Comparison of ENCODE assay signal across 1 cellular context in genomic region chr2:199985625-199986207, GRCh38.
TF ChIP-seq lines count a peak whose summit lies in the region.

No MANE protein-coding gene starts in this region.

TF ChIP-seq in K562, 482 proteins besides CTCF, POLR2A, EP300 and RAD21 (continued from another document and continues in another):
- TF ChIP-seq ZBTB40 (IDR thresholded peaks at IDR 0.05) = peak; percentile 61
- TF ChIP-seq ZBTB40 (CRISPR knock-in tag; IDR thresholded peaks at IDR 0.05) = no peak
- no peak for TF ChIP-seq KLF10 (CRISPR knock-in tag; IDR thresholded peaks at IDR 0.05)
- peak in 1 of 2 experiments; percentile 84; a peak in 2 of 3 replicates for TF ChIP-seq CBX3 (IDR thresholded peaks at IDR 0.05; ENCODE audit: borderline replicate concordance in 1 of 2, low read length in 2 of 2)
- TF ChIP-seq, protein P1, sequence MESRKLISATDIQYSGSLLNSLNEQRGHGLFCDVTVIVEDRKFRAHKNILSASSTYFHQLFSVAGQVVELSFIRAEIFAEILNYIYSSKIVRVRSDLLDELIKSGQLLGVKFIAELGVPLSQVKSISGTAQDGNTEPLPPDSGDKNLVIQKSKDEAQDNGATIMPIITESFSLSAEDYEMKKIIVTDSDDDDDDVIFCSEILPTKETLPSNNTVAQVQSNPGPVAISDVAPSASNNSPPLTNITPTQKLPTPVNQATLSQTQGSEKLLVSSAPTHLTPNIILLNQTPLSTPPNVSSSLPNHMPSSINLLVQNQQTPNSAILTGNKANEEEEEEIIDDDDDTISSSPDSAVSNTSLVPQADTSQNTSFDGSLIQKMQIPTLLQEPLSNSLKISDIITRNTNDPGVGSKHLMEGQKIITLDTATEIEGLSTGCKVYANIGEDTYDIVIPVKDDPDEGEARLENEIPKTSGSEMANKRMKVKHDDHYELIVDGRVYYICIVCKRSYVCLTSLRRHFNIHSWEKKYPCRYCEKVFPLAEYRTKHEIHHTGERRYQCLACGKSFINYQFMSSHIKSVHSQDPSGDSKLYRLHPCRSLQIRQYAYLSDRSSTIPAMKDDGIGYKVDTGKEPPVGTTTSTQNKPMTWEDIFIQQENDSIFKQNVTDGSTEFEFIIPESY (CRISPR knock-in tag; IDR thresholded peaks at IDR 0.05) = no peak
- TF ChIP-seq RBM22 (IDR thresholded peaks at IDR 0.05; ENCODE audit: low read depth, low read length, poor library complexity, severe bottlenecking) = no peak
- no peak for TF ChIP-seq C11orf30 (IDR thresholded peaks at IDR 0.05; ENCODE audit: low read depth)
- TF ChIP-seq THAP7 (CRISPR knock-in tag; IDR thresholded peaks at IDR 0.05) = no peak
- no peak for TF ChIP-seq ZNF57 (CRISPR knock-in tag; IDR thresholded peaks at IDR 0.05)
- TF ChIP-seq GABPA (tag; conservative IDR thresholded peaks at IDR 0.05; ENCODE audit: low read depth) = peak; percentile 48
- 0 out of 2 replicates have a peak, but pooled peaks have one; percentile 19 for TF ChIP-seq SMAD4 (CRISPR knock-in tag; conservative IDR thresholded peaks at IDR 0.05)
- TF ChIP-seq REST (CRISPR knock-in tag; IDR thresholded peaks at IDR 0.05; ENCODE audit: low read depth) = no peak
- TF ChIP-seq PPARD (CRISPR knock-in tag; IDR thresholded peaks at IDR 0.05) = no peak
- TF ChIP-seq HDAC3 (IDR thresholded peaks at IDR 0.05; ENCODE audit: borderline replicate concordance, partially characterized antibody) = no peak
- TF ChIP-seq, protein P2, sequence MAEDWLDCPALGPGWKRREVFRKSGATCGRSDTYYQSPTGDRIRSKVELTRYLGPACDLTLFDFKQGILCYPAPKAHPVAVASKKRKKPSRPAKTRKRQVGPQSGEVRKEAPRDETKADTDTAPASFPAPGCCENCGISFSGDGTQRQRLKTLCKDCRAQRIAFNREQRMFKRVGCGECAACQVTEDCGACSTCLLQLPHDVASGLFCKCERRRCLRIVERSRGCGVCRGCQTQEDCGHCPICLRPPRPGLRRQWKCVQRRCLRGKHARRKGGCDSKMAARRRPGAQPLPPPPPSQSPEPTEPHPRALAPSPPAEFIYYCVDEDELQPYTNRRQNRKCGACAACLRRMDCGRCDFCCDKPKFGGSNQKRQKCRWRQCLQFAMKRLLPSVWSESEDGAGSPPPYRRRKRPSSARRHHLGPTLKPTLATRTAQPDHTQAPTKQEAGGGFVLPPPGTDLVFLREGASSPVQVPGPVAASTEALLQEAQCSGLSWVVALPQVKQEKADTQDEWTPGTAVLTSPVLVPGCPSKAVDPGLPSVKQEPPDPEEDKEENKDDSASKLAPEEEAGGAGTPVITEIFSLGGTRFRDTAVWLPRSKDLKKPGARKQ (CRISPR knock-in tag; IDR thresholded peaks at IDR 0.05) = no peak
- no peak for TF ChIP-seq PHF20 (IDR thresholded peaks at IDR 0.05; ENCODE audit: partially characterized antibody)
- TF ChIP-seq ETV1 (tag; conservative IDR thresholded peaks at IDR 0.05; ENCODE audit: low read depth) = 0 out of 2 replicates have a peak, but pooled peaks have one; percentile 29
- peak; percentile 49; the same call in 1 of the 2 replicates for TF ChIP-seq SMC3 (conservative IDR thresholded peaks at IDR 0.05; ENCODE audit: insufficient read depth, low read depth, low read length)
- no peak for TF ChIP-seq ZNF318 (IDR thresholded peaks at IDR 0.05; ENCODE audit: borderline replicate concordance in 1 of 2, low read depth in 1 of 2)
- no peak for TF ChIP-seq BRD4 (IDR thresholded peaks at IDR 0.05)
- TF ChIP-seq, protein P3, sequence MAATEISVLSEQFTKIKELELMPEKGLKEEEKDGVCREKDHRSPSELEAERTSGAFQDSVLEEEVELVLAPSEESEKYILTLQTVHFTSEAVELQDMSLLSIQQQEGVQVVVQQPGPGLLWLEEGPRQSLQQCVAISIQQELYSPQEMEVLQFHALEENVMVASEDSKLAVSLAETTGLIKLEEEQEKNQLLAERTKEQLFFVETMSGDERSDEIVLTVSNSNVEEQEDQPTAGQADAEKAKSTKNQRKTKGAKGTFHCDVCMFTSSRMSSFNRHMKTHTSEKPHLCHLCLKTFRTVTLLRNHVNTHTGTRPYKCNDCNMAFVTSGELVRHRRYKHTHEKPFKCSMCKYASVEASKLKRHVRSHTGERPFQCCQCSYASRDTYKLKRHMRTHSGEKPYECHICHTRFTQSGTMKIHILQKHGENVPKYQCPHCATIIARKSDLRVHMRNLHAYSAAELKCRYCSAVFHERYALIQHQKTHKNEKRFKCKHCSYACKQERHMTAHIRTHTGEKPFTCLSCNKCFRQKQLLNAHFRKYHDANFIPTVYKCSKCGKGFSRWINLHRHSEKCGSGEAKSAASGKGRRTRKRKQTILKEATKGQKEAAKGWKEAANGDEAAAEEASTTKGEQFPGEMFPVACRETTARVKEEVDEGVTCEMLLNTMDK (IDR thresholded peaks at IDR 0.05; ENCODE audit: borderline replicate concordance, insufficient read depth, low read depth, low read length, poor library complexity, severe bottlenecking) = peak; percentile 43
- no peak for TF ChIP-seq ZNF644 (tag; IDR thresholded peaks at IDR 0.05; ENCODE audit: low read depth)
- no peak for TF ChIP-seq ZNF174 (CRISPR knock-in tag; IDR thresholded peaks at IDR 0.05)
